In the genomic region with DNA sequence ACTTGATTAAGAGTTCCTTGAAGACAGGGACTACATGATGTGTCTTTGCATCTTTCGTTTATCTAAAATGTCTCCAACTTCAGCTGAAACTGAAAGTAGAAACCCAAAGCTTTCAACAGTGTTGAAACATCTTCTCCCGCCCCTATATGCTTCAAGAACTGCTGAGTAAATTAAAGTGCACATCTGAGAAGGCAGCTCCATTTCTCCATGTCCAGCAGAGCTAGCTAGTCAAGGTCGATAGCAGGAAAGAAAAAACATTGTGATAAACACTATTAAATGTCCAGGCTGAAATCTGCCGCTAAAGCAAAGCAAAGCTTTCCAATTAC, we compare ENCODE assay signal across 13 cellular contexts.
DNase-seq lines count a peak whose midpoint lies in the region; ATAC-seq and TF ChIP-seq lines count a peak whose summit lies in the region.
"Had no signal": no experiment of that assay in that cellular context is flagged by ENCODE, and none has a peak within 500 bp of the region (broad histone marks: within the 10 kb centered on the region; RNA-seq: fewer than 3 reads in every experiment).

No MANE protein-coding gene starts in this region.

- no peaks in the 10 kb centered on the region for H3K9me3 Mint-ChIP-seq in T-helper 1 cell treated with Interleukin-12 subunit alpha and Interleukin-12 subunit beta and Interleukin-4 antibody, amounts not matched to agents 30 μg/mL and 1 μg/mL, for 36 hours

- H3K27ac Mint-ChIP-seq in T-helper 1 cell treated with Interleukin-12 subunit alpha and Interleukin-12 subunit beta and Interleukin-4 antibody, amounts not matched to agents 30 μg/mL and 1 μg/mL, for 36 hours, result peak overlapping the region; percentile 80

- H3K9me3 ChIP-seq in BLaER1 (no peaks in the 10 kb centered on the region), left lung (no peaks in the 10 kb centered on the region)
- H3K9me3 ChIP-seq: esophagus squamous epithelium, tibial nerve had no signal

- H3K4me2 ChIP-seq in BLaER1, result peak overlapping the region; percentile 54

- ATAC-seq in GM18870 (IDR thresholded peaks at IDR 0.05; ENCODE audit: unreplicated experiment) (peak; percentile 68), left lung (peak; percentile 46)

- intact Hi-C loops in left lung (cut with DNase I), result no loop called here

- no peaks in the 10 kb centered on the region for H3K36me3 ChIP-seq in BLaER1
- no peaks in the 10 kb centered on the region for H3K36me3 ChIP-seq in left lung
- H3K36me3 ChIP-seq: esophagus squamous epithelium, tibial nerve had no signal

- POLR2A ChIA-PET in RWPE1 (lab: Yijun Ruan, JAX; ENCODE audit: low non-redundant PET), result no interaction called here

- H3K9ac ChIP-seq in BLaER1, result no peak overlapping the region

- H3K27ac ChIP-seq in BLaER1 (no peak overlapping the region), left lung (peak overlapping the region; percentile 13 to 23), RWPE1 (no peak overlapping the region)
- H3K27ac ChIP-seq: tibial nerve had no signal

- H3K4me3 ChIP-seq in BLaER1, result no peak overlapping the region
- H3K4me3 ChIP-seq in left lung, result no peak overlapping the region
- H3K4me3 ChIP-seq: esophagus squamous epithelium had no signal

- no peaks in the 10 kb centered on the region for H4K20me1 ChIP-seq in BLaER1

- H3K4me1 Mint-ChIP-seq in T-helper 1 cell treated with Interleukin-12 subunit alpha and Interleukin-12 subunit beta and Interleukin-4 antibody, amounts not matched to agents 30 μg/mL and 1 μg/mL, for 36 hours (ENCODE audit: low read depth), result peaks cover 23% of the 10 kb centered on the region

- TF ChIP-seq CTCF in left lung (IDR thresholded peaks at IDR 0.05), result no peak
- no peak for TF ChIP-seq CTCF in RWPE1 (conservative IDR thresholded peaks at IDR 0.05; ENCODE audit: low read depth)

- CTCF ChIA-PET in RWPE1 (lab: Yijun Ruan, JAX), result no interaction called here

- no peaks in the 10 kb centered on the region for H3K27me3 Mint-ChIP-seq in T-helper 1 cell treated with Interleukin-12 subunit alpha and Interleukin-12 subunit beta and Interleukin-4 antibody, amounts not matched to agents 30 μg/mL and 1 μg/mL, for 36 hours (ENCODE audit: low read depth)

- peak overlapping the region; percentile 31 for H3K4me3 Mint-ChIP-seq in T-helper 1 cell treated with Interleukin-12 subunit alpha and Interleukin-12 subunit beta and Interleukin-4 antibody, amounts not matched to agents 30 μg/mL and 1 μg/mL, for 36 hours

- peaks cover 2% of the 10 kb centered on the region for H3K36me3 Mint-ChIP-seq in T-helper 1 cell treated with Interleukin-12 subunit alpha and Interleukin-12 subunit beta and Interleukin-4 antibody, amounts not matched to agents 30 μg/mL and 1 μg/mL, for 36 hours (ENCODE audit: low read depth)

- H3K27me3 ChIP-seq in BLaER1, result no peaks in the 10 kb centered on the region
- H3K27me3 ChIP-seq in left lung, result no peaks in the 10 kb centered on the region
- H3K27me3 ChIP-seq: esophagus squamous epithelium, tibial nerve had no signal

- DNase-seq in left lung, result no peak
- no peak for DNase-seq in middle frontal gyrus (ENCODE audit: extremely low spot score, low spot score)
- DNase-seq in activated gamma-delta T cell treated with Interleukin-2 at 50 U/mL for 16 hours, result no peak
- DNase-seq in RWPE1 (ENCODE audit: low spot score), result no peak
- no peak for DNase-seq in cerebellar cortex (ENCODE audit: low spot score)
- DNase-seq: activated T-cell treated with anti-CD3 and anti-CD28 coated beads, Interleukin-2, amount 50 U/mL, for 48 hours; esophagus squamous epithelium; NCI-H1417; stimulated activated CD4-positive, alpha-beta T cell treated with anti-CD3 and anti-CD28 coated beads, Interleukin-2, amount 100 ng/mL, for 24 hours had no signal

- H3K4me1 ChIP-seq in BLaER1, result peaks cover 27% of the 10 kb centered on the region
- H3K4me1 ChIP-seq in left lung, result peaks cover 0 to 18% of the 10 kb centered on the region in 2 donors
- H3K4me1 ChIP-seq: esophagus squamous epithelium, tibial nerve had no signal

Comparison
In these comparisons a context has a peak if more than half of its experiments do, and no peak if none do; other contexts are left out.
1. H3K27ac ChIP-seq: peak in left lung (2 of 2); none in BLaER1 (single experiment) and RWPE1 (single experiment).